Comparison of ENCODE assay signal across 1 cellular context in the genomic region with DNA sequence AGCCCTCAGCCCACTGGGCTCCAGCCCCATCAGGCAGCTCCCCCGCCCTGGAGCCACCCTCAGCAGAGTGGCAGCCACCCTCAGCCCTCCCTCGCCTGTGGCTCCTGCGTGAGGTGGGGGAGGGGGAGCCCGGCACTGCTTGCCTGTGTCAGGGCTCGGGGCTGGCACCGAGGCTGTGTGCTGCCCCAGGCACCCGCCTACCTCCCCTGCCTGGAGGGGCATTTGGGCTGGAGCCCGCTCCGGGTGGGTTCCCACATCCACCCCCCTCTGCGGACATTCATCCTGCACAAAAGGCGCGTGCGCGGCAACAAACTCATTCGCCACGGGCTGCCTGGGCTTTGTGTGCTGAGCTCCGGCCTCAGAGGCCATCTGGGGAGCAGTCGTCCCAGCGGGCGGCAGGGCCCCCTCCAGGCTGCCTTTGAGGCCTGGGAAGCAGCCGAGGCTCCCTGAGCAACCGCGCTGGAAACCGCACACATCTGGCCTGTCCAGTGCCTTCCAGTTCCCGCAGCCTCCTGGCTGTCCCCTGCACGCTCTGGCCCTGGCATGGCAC.
TF ChIP-seq lines count a peak whose summit lies in the region.

No MANE protein-coding gene starts in this region.

TF ChIP-seq in GM23338, 12 proteins besides CTCF, POLR2A, EP300 and RAD21 (continued from another document):
- TF ChIP-seq ZNF462 (CRISPR knock-in tag; IDR thresholded peaks at IDR 0.05): no peak
TF ChIP-seq in GM23338: peak in this region for 0.
